Comparison of ENCODE assay signal across 8 cellular contexts in genomic region chr15:65184305-65184943, GRCh38. TPM values are rescaled to one million over a fixed set of nuclear protein-coding genes. Genes with fewer than 3 reads are reported as not detected.
DNase-seq lines count a peak whose midpoint lies in the region; ATAC-seq and TF ChIP-seq lines count a peak whose summit lies in the region.

No MANE protein-coding gene starts in this region.

- 0% methylated on average over 19 to 36 of the region's 36 CpGs for WGBS in stomach, 5 donors

- peaks cover 24% of the 10 kb centered on the region for H3K4me1 Mint-ChIP-seq in HFFc6 (ENCODE audit: low read depth)
- peaks cover 25% of the 10 kb centered on the region for H3K4me1 Mint-ChIP-seq in activated CD8-positive, alpha-beta memory T cell treated with anti-CD3 and anti-CD28 coated beads, Interleukin-2, amount 10 ng/mL, durations not matched to agents 7 days and 5 days

- no peak for TF ChIP-seq POLR2A in stomach (IDR thresholded peaks at IDR 0.05)

- H3K9ac ChIP-seq in mucosa of stomach (ENCODE audit: low read length), result peak overlapping the region; percentile 91

- no peak for DNase-seq in GM12864 (ENCODE audit: low read depth)
- peak; percentile 57 for DNase-seq in HFFc6
- peak; percentile 16 for DNase-seq in NCI-H226
- peak; percentile 72 for DNase-seq in activated CD8-positive, alpha-beta memory T cell treated with anti-CD3 and anti-CD28 coated beads, Interleukin-2, amount 10 ng/mL, durations not matched to agents 7 days and 5 days
- DNase-seq in epithelial cell of prostate (ENCODE audit: low read depth, low spot score), result no peak
- DNase-seq in stomach, result peak; percentile 58
- no peak for DNase-seq in NCI-H446 treated with DMSO at 0.1 percent for 48 hours (lab: John Stamatoyannopoulos, UW)

- no peak for TF ChIP-seq EP300 in stomach (IDR thresholded peaks at IDR 0.05)

- H3K4me3 Mint-ChIP-seq in HFFc6, result peak overlapping the region; percentile 99
- peak overlapping the region; percentile 93 for H3K4me3 Mint-ChIP-seq in activated CD8-positive, alpha-beta memory T cell treated with anti-CD3 and anti-CD28 coated beads, Interleukin-2, amount 10 ng/mL, durations not matched to agents 7 days and 5 days

- H3K9me3 ChIP-seq in mucosa of stomach (ENCODE audit: control insufficient read depth, low read length), result no peaks in the 10 kb centered on the region
- H3K9me3 ChIP-seq in stomach, result no peaks in the 10 kb centered on the region

- H3K4me1 ChIP-seq in mucosa of stomach (ENCODE audit: control insufficient read depth, insufficient read depth, low read length) (peaks cover 6% of the 10 kb centered on the region), stomach (peaks cover 14 to 53% (median 33%) of the 10 kb centered on the region in 4 donors)

- H3K27me3 ChIP-seq in mucosa of stomach (ENCODE audit: control insufficient read depth, insufficient read depth, low read length) (no peaks in the 10 kb centered on the region), stomach (no peaks in the 10 kb centered on the region)

- H3K27ac Mint-ChIP-seq in HFFc6, result peak overlapping the region; percentile 95
- H3K27ac Mint-ChIP-seq in activated CD8-positive, alpha-beta memory T cell treated with anti-CD3 and anti-CD28 coated beads, Interleukin-2, amount 10 ng/mL, durations not matched to agents 7 days and 5 days, result peak overlapping the region; percentile 88

- CTCF ChIA-PET in activated CD8-positive, alpha-beta memory T cell treated with anti-CD3 and anti-CD28 coated beads, Interleukin-2, amount 10 ng/mL, durations not matched to agents 7 days and 5 days (lab: Charles Lee), result interaction anchor here (1.9 to 2.7 kb wide), 3 partner anchors 102 to 120 kb away, joined by 5 to 15 read pairs (median 12); partner anchors contain the start of genes PARP16 and RNU5B-1

- H3K27me3 Mint-ChIP-seq in HFFc6 (ENCODE audit: insufficient read depth), result peaks cover 1% of the 10 kb centered on the region; the same call in 1 of the 2 replicates
- no peaks in the 10 kb centered on the region for H3K27me3 Mint-ChIP-seq in activated CD8-positive, alpha-beta memory T cell treated with anti-CD3 and anti-CD28 coated beads, Interleukin-2, amount 10 ng/mL, durations not matched to agents 7 days and 5 days

- H3K27ac ChIP-seq in epithelial cell of prostate (peak overlapping the region; percentile 77), stomach (peak overlapping the region; percentile 92 to 98 (median 97))

- no peak for TF ChIP-seq CTCF in GM12864 (IDR thresholded peaks at IDR 0.05; ENCODE audit: low read depth, low read length, missing control alignments)
- TF ChIP-seq CTCF in HFFc6 (IDR thresholded peaks at IDR 0.05), result no peak
- no peak for TF ChIP-seq CTCF in stomach (IDR thresholded peaks at IDR 0.05)

- H3K9me3 Mint-ChIP-seq in HFFc6, result no peaks in the 10 kb centered on the region
- no peaks in the 10 kb centered on the region for H3K9me3 Mint-ChIP-seq in activated CD8-positive, alpha-beta memory T cell treated with anti-CD3 and anti-CD28 coated beads, Interleukin-2, amount 10 ng/mL, durations not matched to agents 7 days and 5 days (ENCODE audit: low read depth)

- H3K36me3 Mint-ChIP-seq in HFFc6 (ENCODE audit: low read depth), result peaks cover 6% of the 10 kb centered on the region
- H3K36me3 Mint-ChIP-seq in activated CD8-positive, alpha-beta memory T cell treated with anti-CD3 and anti-CD28 coated beads, Interleukin-2, amount 10 ng/mL, durations not matched to agents 7 days and 5 days, result peaks cover 7% of the 10 kb centered on the region

- intact Hi-C loops in stomach (cut with DNase I; ENCODE audit: low total_unique reads), result no loop called here

- ATAC-seq in activated CD8-positive, alpha-beta memory T cell treated with anti-CD3 and anti-CD28 coated beads, Interleukin-2, amount 10 ng/mL, durations not matched to agents 7 days and 5 days, result peak; percentile 38

- peak overlapping the region; percentile 65 for H3K4me3 ChIP-seq in GM12864 (ENCODE audit: low read depth, low read length)
- H3K4me3 ChIP-seq in mucosa of stomach (ENCODE audit: low read length), result peak overlapping the region; percentile 86
- H3K4me3 ChIP-seq in stomach, result peak overlapping the region; percentile 74 to 95 (median 94)

- no peaks in the 10 kb centered on the region for H3K36me3 ChIP-seq in mucosa of stomach (ENCODE audit: control insufficient read depth, insufficient read depth, low read length)
- H3K36me3 ChIP-seq in stomach, result peaks cover 0 to 20% (median 17%) of the 10 kb centered on the region in 4 donors

RNA-seq across cellular contexts. Expression of gene CLPX, which starts 0.7 kb away (rescaled TPM):
- 10 to 100 TPM; 35.1 to 42.0 (median 39.4) TPM for total RNA-seq in HFFc6 (2021; fragmentation: NEBNext Ultra II Directional; extraction: Animal tissue kit (Norgen Biotek cat#: 25700))
- total RNA-seq in activated CD8-positive, alpha-beta memory T cell treated with anti-CD3 and anti-CD28 coated beads, Interleukin-2, amount 10 ng/mL, durations not matched to agents 7 days and 5 days, result 10 to 100 TPM; 46.8 to 58.8 TPM
- total RNA-seq in stomach, result 100 to 1,000 TPM in 1 of 5 donors, 10 to 100 TPM in 4; 28.6 to 121 (median 85.9) TPM
- 10 to 100 TPM; 11.1 to 17.7 (median 11.1) TPM for polyA plus RNA-seq in stomach

RNA-seq across cellular contexts. Expression of gene CILP, which starts 26.8 kb away (rescaled TPM):
- under 1 TPM in 1 of 6 experiments, not detected in 5; 0.05 TPM for total RNA-seq in HFFc6 (2021; fragmentation: NEBNext Ultra II Directional; extraction: Animal tissue kit (Norgen Biotek cat#: 25700))
- under 1 TPM in 1 of 2 experiments, not detected in 1; 0.05 TPM for total RNA-seq in activated CD8-positive, alpha-beta memory T cell treated with anti-CD3 and anti-CD28 coated beads, Interleukin-2, amount 10 ng/mL, durations not matched to agents 7 days and 5 days
- total RNA-seq in stomach, result 10 to 100 TPM in 3 of 5 donors, 1 to 10 TPM in 2; 1.8 to 28.7 (median 14.3) TPM
- 1 to 10 TPM in 2 of 3 donors, under 1 TPM in 1; 0.76 to 1.9 (median 1.8) TPM for polyA plus RNA-seq in stomach

RNA-seq across cellular contexts. Expression of gene PDCD7, which starts 50.8 kb away (rescaled TPM):
- total RNA-seq in HFFc6 (2021; fragmentation: NEBNext Ultra II Directional; extraction: Animal tissue kit (Norgen Biotek cat#: 25700)), result 10 to 100 TPM; 18.5 to 32.1 (median 22.8) TPM
- 10 to 100 TPM; 40.0 to 40.2 TPM for total RNA-seq in activated CD8-positive, alpha-beta memory T cell treated with anti-CD3 and anti-CD28 coated beads, Interleukin-2, amount 10 ng/mL, durations not matched to agents 7 days and 5 days
- 100 to 1,000 TPM in 1 of 5 donors, 10 to 100 TPM in 4; 12.7 to 127 (median 31.5) TPM for total RNA-seq in stomach
- 10 to 100 TPM; 10.7 to 16.6 (median 12.4) TPM for polyA plus RNA-seq in stomach

Comparison
In these comparisons a context has a peak if more than half of its experiments do, and no peak if none do; other contexts are left out.
1. DNase-seq: peak in HFFc6 (single experiment), NCI-H226 (single experiment), activated CD8-positive, alpha-beta memory T cell treated with anti-CD3 and anti-CD28 coated beads, Interleukin-2, amount 10 ng/mL, durations not matched to agents 7 days and 5 days (single experiment) and stomach (single experiment); none in GM12864 (single experiment), epithelial cell of prostate (single experiment) and NCI-H446 treated with DMSO at 0.1 percent for 48 hours (single experiment).
2. Peak in every context shown above with its lines, with median percentiles within 50 percentile points of each other: H3K4me3 ChIP-seq.